In genomic region chr20:58864346-58864745, GRCh38 we compare ENCODE assay signal across 16 cellular contexts. TPM values are rescaled to one million over a fixed set of nuclear protein-coding genes. Genes with fewer than 3 reads are reported as not detected.
DNase-seq lines count a peak whose midpoint lies in the region; ATAC-seq, FAIRE-seq and TF ChIP-seq lines count a peak whose summit lies in the region.
"Had no signal": no experiment of that assay in that cellular context is flagged by ENCODE, and none has a peak within 500 bp of the region (broad histone marks: within the 10 kb centered on the region; RNA-seq: fewer than 3 reads in every experiment).

No MANE protein-coding gene starts in this region.

- H3K14ac ChIP-seq in H9 (ENCODE audit: insufficient read depth, low read length), result no peak overlapping the region

- no peak for FAIRE-seq in HepG2 (lab: Jason Lieb, UNC)

- no peak overlapping the region for H2BK120ac ChIP-seq in H9 (ENCODE audit: low read depth, low read length, poor library complexity, severe bottlenecking)

- H4K8ac ChIP-seq in H9 (replicated peaks; ENCODE audit: insufficient read length, low read depth, low read length), result no peak overlapping the region

- no peak overlapping the region for H3K18ac ChIP-seq in H9 (ENCODE audit: insufficient read length, low read depth, low read length)

- H3K27me3 ChIP-seq in H9 (ENCODE audit: insufficient read depth, low read length), result no peaks in the 10 kb centered on the region
- H3K27me3 ChIP-seq in HepG2 (ENCODE audit: control insufficient read depth in 1 of 2, insufficient read depth in 2 of 2, low read length in 2 of 2), result peaks cover 0 to 8% of the 10 kb centered on the region in 2 experiments; a peak in 3 of 5 replicates

- H2AK5ac ChIP-seq in H9 (ENCODE audit: insufficient read length, low read length), result no peak overlapping the region

- no peak overlapping the region for H3K4me3 Mint-ChIP-seq in H9

- H3K27ac Mint-ChIP-seq in H9, result no peak overlapping the region

- H3K27ac ChIP-seq in H9 (ENCODE audit: insufficient read length, low read depth, low read length) (no peak overlapping the region), RWPE1 (no peak overlapping the region), HepG2 (ENCODE audit: extremely low read length, insufficient read depth, low read length) (no peak overlapping the region)

- DNase-seq in NCI-H146 treated with DMSO at 0.1 percent for 48 hours (lab: John Stamatoyannopoulos, UW; ENCODE audit: unreplicated experiment) (peak; percentile 1), NCI-H146 (lab: John Stamatoyannopoulos, UW) (no peak), H9 (no peak), RWPE1 (ENCODE audit: low spot score) (no peak), HepG2 (ENCODE audit: low spot score) (no peak), GF-D8 (lab: John Stamatoyannopoulos, UW) (no peak)
- DNase-seq: activated gamma-delta T cell treated with Interleukin-2 at 50 U/mL for 16 hours; cerebellar nuclear complex; foreskin fibroblast; left colon; occipital lobe; stimulated activated CD4-positive, alpha-beta T cell treated with anti-CD3 and anti-CD28 coated beads, Interleukin-2, amount 100 ng/mL, for 24 hours; stimulated activated naive CD4-positive, alpha-beta T cell treated with Interleukin-2 at 50 U/mL for 16 hours had no signal

- no peaks in the 10 kb centered on the region for H3K4me1 ChIP-seq in H9 (ENCODE audit: insufficient read depth, low read length)
- peaks cover 7% of the 10 kb centered on the region; the same call in 1 of the 2 replicates for H3K4me1 ChIP-seq in HepG2 (ENCODE audit: insufficient read depth, low read length)

- CTCF ChIA-PET in RWPE1 (lab: Yijun Ruan, JAX) (interaction anchor here (0.5 to 2.6 kb wide), 13 partner anchors 22 to 1259 kb away, joined by 3 to 11 read pairs (median 4); no protein-coding TSS in a partner anchor), HepG2 (lab: Yijun Ruan, JAX; ENCODE audit: low intra/inter-chr PET ratio, low total read pairs) (interaction anchor here (1.3 kb wide), 1 partner anchor 358 kb away, joined by 4 read pairs; no protein-coding TSS in a partner anchor)

- no peaks in the 10 kb centered on the region for H3K79me1 ChIP-seq in H9 (ENCODE audit: insufficient read depth, low read depth, low read length, poor library complexity, severe bottlenecking)

- H3K4me1 Mint-ChIP-seq in H9, result peaks cover 7% of the 10 kb centered on the region in 2 experiments; a peak in 3 of 4 replicates

- WGBS in H9 (ENCODE audit: extremely low coverage, insufficient read length, low lambda C conversion rate), result no CpG with 5 or more reads among the region's 2 CpGs
- 0% methylated on average over 2 of the region's 2 CpGs for WGBS in HepG2 (ENCODE audit: low lambda C conversion rate)

- ATAC-seq in HepG2 (peak; percentile 62; the same call in 2 of the 3 replicates), HG02981 (IDR thresholded peaks at IDR 0.05; ENCODE audit: unreplicated experiment) (no peak), HG03095 (IDR thresholded peaks at IDR 0.05; ENCODE audit: unreplicated experiment) (no peak)
- ATAC-seq: activated CD4-positive, CD25-positive, alpha-beta regulatory T cell treated with anti-CD3 and anti-CD28 coated beads, Interleukin-2, amount 50 U/mL, for 24 hours; left colon had no signal

- no peak overlapping the region for H4K5ac ChIP-seq in H9 (ENCODE audit: insufficient read length, low read depth, low read length)

- TF ChIP-seq CTCF in H9 (conservative IDR thresholded peaks at IDR 0.05) (peak; percentile 37; the same call in 2 of the 3 replicates), RWPE1 (conservative IDR thresholded peaks at IDR 0.05; ENCODE audit: low read depth) (peak; percentile 53), HepG2 (CRISPR knock-in tag; IDR thresholded peaks at IDR 0.05) (peak; percentile 56)

- in situ Hi-C loops in HepG2 (cut with HindIII; ENCODE audit: extremely low pct_ligation_motif_present, low pct_unique_long_range_greater_than_20kb), result no loop called here

- BruUV-seq in HepG2 (replicated peaks; lab: Mats Ljungman, UMichigan), result no TSS peak

- H3K23me2 ChIP-seq in H9 (ENCODE audit: insufficient read length, low read depth, low read length, poor library complexity, severe bottlenecking), result no peaks in the 10 kb centered on the region

- H2BK20ac ChIP-seq in H9 (ENCODE audit: low read depth, low read length, poor library complexity, severe bottlenecking), result no peak overlapping the region

- TF ChIP-seq EP300 in HepG2 (IDR thresholded peaks at IDR 0.05; ENCODE audit: low read depth in 2 of 2, low read length in 2 of 2) (no peak), HepG2 (CRISPR knock-in tag; IDR thresholded peaks at IDR 0.05; ENCODE audit: borderline replicate concordance) (no peak)

- no peak overlapping the region for H3K23ac ChIP-seq in H9 (ENCODE audit: insufficient read length, low read depth, low read length)

- no peak overlapping the region for H2BK15ac ChIP-seq in H9 (ENCODE audit: low read depth, low read length)

- H4K20me1 ChIP-seq in H9 (ENCODE audit: control insufficient read depth, insufficient read depth, insufficient read length) (no peaks in the 10 kb centered on the region), HepG2 (ENCODE audit: insufficient read depth, low read length) (no peaks in the 10 kb centered on the region)

- intact Hi-C loops in HepG2 (cut with micrococcal nuclease; ENCODE audit: unreplicated experiment), result no loop called here

- POLR2A ChIA-PET in RWPE1 (lab: Yijun Ruan, JAX; ENCODE audit: low non-redundant PET), result no interaction called here
- POLR2A ChIA-PET in HepG2 (lab: Yijun Ruan, JAX), result no interaction called here

- no peak overlapping the region for H3K56ac ChIP-seq in H9 (ENCODE audit: insufficient read length, low read depth, low read length)

- H4K91ac ChIP-seq in H9 (ENCODE audit: insufficient read length, low read depth, low read length), result no peak overlapping the region

- no peak for TF ChIP-seq POLR2A in HepG2 (IDR thresholded peaks at IDR 0.05; ENCODE audit: insufficient read depth in 1 of 2, low read depth in 2 of 2, low read length in 2 of 2)

- H3T11ph ChIP-seq in H9 (ENCODE audit: low read length), result no peak overlapping the region

- H2BK5ac ChIP-seq in H9 (ENCODE audit: insufficient read length, low read length), result no peak overlapping the region

- no peak overlapping the region for H3K4ac ChIP-seq in H9 (ENCODE audit: low read depth, low read length)

- TF ChIP-seq RAD21 in HepG2 (CRISPR knock-in tag; IDR thresholded peaks at IDR 0.05), result no peak

- no peaks in the 10 kb centered on the region for H3K36me3 Mint-ChIP-seq in H9 (ENCODE audit: insufficient read depth in 1 of 3, low read depth in 3 of 3)

- no peak overlapping the region for H3K4me3 ChIP-seq in HepG2 (replicated peaks in 1 of 3; ENCODE audit: insufficient read depth in 1 of 3, low read depth in 2 of 3, low read length in 3 of 3)

- no peaks in the 10 kb centered on the region for H3K79me2 ChIP-seq in H9 (ENCODE audit: insufficient read depth, low read length)
- H3K79me2 ChIP-seq in HepG2 (ENCODE audit: insufficient read depth, low read length), result no peaks in the 10 kb centered on the region

- no peak overlapping the region for H2BK12ac ChIP-seq in H9 (ENCODE audit: insufficient read length, low read depth, low read length)

- no peaks in the 10 kb centered on the region for H3K36me3 ChIP-seq in HepG2 (replicated peaks in 1 of 2; ENCODE audit: control insufficient read depth in 1 of 2, insufficient read depth in 2 of 2, low read length in 2 of 2)

- H3K9me3 Mint-ChIP-seq in H9, result no peaks in the 10 kb centered on the region

- H3K4me2 ChIP-seq in H9 (ENCODE audit: insufficient read depth, insufficient read length, low read length) (no peak overlapping the region), HepG2 (ENCODE audit: low read depth, low read length) (no peak overlapping the region)

- H3K9me3 ChIP-seq in H9 (ENCODE audit: control insufficient read depth, low read depth, low read length), result no peaks in the 10 kb centered on the region
- no peaks in the 10 kb centered on the region for H3K9me3 ChIP-seq in HepG2 (ENCODE audit: low read length)

- peaks cover 16% of the 10 kb centered on the region for H3K27me3 Mint-ChIP-seq in H9 (ENCODE audit: low read depth)

- H2AFZ ChIP-seq in H9 (ENCODE audit: low read length), result no peak overlapping the region
- H2AFZ ChIP-seq in HepG2 (ENCODE audit: low read length), result no peak overlapping the region

- H3K9ac ChIP-seq in H9 (ENCODE audit: extremely low read depth, insufficient read length, low read length) (no peak overlapping the region), HepG2 (ENCODE audit: insufficient read depth, low read depth, low read length) (no peak overlapping the region)

RNA-seq across cellular contexts. Expression of gene GNAS, which starts 11.8 kb away (rescaled TPM):
- total RNA-seq in H9 (2021) (918 and 920 TPM in 2 replicates), HepG2 (2016; rRNA removed; fragmentation: Illumina TruSeq; extraction: Trizol) (382 and 407 TPM in 2 replicates)
- total RNA-seq in HepG2 (2016; cell fraction: cytosol; rRNA removed; fragmentation: Illumina TruSeq; extraction: Trizol; ENCODE audit: low read depth), result 604 and 617 TPM in 2 replicates
- 369 and 397 TPM in 2 replicates for total RNA-seq in HepG2 (2016; cell fraction: insoluble cytoplasmic fraction; rRNA removed; fragmentation: Illumina TruSeq; extraction: Trizol)
- 887 and 1,010 TPM in 2 replicates for total RNA-seq in HepG2 (2016; cell fraction: membrane; rRNA removed; fragmentation: Illumina TruSeq; extraction: Trizol)
- 281 and 324 TPM in 2 replicates for total RNA-seq in HepG2 (2016; cell fraction: nucleus; rRNA removed; fragmentation: Illumina TruSeq; extraction: Trizol)
- 1,008 and 1,029 TPM in 2 replicates for polyA plus RNA-seq in HepG2 (2011; rRNA removed)
- 1,419 and 1,481 TPM in 2 replicates for polyA plus RNA-seq in HepG2 (2011; cell fraction: cytosol; rRNA removed)
- 1,285 and 1,363 TPM in 2 replicates for polyA plus RNA-seq in HepG2 (2011; cell fraction: nucleus; rRNA removed)
- polyA plus RNA-seq in HepG2 (2012), result 1,216 and 1,583 TPM in 2 replicates
- polyA plus RNA-seq in HepG2 (2016; cell fraction: cytosol; fragmentation: Illumina TruSeq; extraction: Trizol; ENCODE audit: low read depth), result 2,019 and 2,103 TPM in 2 replicates
- polyA plus RNA-seq in HepG2 (2016; cell fraction: insoluble cytoplasmic fraction; fragmentation: Illumina TruSeq; extraction: Trizol; ENCODE audit: low read depth), result 991 and 1,223 TPM in 2 replicates
- 2,245 and 2,285 TPM in 2 replicates for polyA plus RNA-seq in HepG2 (2016; cell fraction: membrane; fragmentation: Illumina TruSeq; extraction: Trizol; ENCODE audit: low read depth)
- 1,096 and 1,140 TPM in 2 replicates for polyA plus RNA-seq in HepG2 (2016; cell fraction: nucleus; fragmentation: Illumina TruSeq; extraction: Trizol; ENCODE audit: insufficient read depth, low read depth)
- 1,501 and 1,552 TPM in 2 replicates for polyA minus RNA-seq in HepG2 (2011; rRNA and poly(A)+ RNA removed; ENCODE audit: low replicate concordance)
- polyA minus RNA-seq in HepG2 (2011; cell fraction: cytosol; rRNA and poly(A)+ RNA removed), result 671 and 731 TPM in 2 replicates
- 391 and 498 TPM in 2 replicates for polyA minus RNA-seq in HepG2 (2011; cell fraction: nucleus; rRNA and poly(A)+ RNA removed)

RNA-seq across cellular contexts. Expression of gene GNAS-AS1, which starts 13.6 kb away (rescaled TPM):
- 8.6 and 11.3 TPM in 2 replicates for total RNA-seq in H9 (2021)
- total RNA-seq in HepG2 (2016; rRNA removed; fragmentation: Illumina TruSeq; extraction: Trizol), result not detected in 2 replicates
- total RNA-seq in HepG2 (2016; cell fraction: cytosol; rRNA removed; fragmentation: Illumina TruSeq; extraction: Trizol; ENCODE audit: low read depth), result not detected in 2 replicates
- total RNA-seq in HepG2 (2016; cell fraction: insoluble cytoplasmic fraction; rRNA removed; fragmentation: Illumina TruSeq; extraction: Trizol), result not detected in 2 replicates
- not detected in 2 replicates for total RNA-seq in HepG2 (2016; cell fraction: membrane; rRNA removed; fragmentation: Illumina TruSeq; extraction: Trizol)
- not detected in 2 replicates for total RNA-seq in HepG2 (2016; cell fraction: nucleus; rRNA removed; fragmentation: Illumina TruSeq; extraction: Trizol)
- not detected in 2 replicates for polyA plus RNA-seq in HepG2 (2011; rRNA removed)
- not detected in 2 replicates for polyA plus RNA-seq in HepG2 (2011; cell fraction: cytosol; rRNA removed)
- 0.06 and 0.23 TPM in 2 replicates for polyA plus RNA-seq in HepG2 (2011; cell fraction: nucleus; rRNA removed)
- not detected in 2 replicates for polyA plus RNA-seq in HepG2 (2012)
- not detected in 2 replicates for polyA plus RNA-seq in HepG2 (2016; cell fraction: cytosol; fragmentation: Illumina TruSeq; extraction: Trizol; ENCODE audit: low read depth)
- not detected in 2 replicates for polyA plus RNA-seq in HepG2 (2016; cell fraction: insoluble cytoplasmic fraction; fragmentation: Illumina TruSeq; extraction: Trizol; ENCODE audit: low read depth)
- polyA plus RNA-seq in HepG2 (2016; cell fraction: membrane; fragmentation: Illumina TruSeq; extraction: Trizol; ENCODE audit: low read depth), result not detected in 2 replicates
- not detected in 2 replicates for polyA plus RNA-seq in HepG2 (2016; cell fraction: nucleus; fragmentation: Illumina TruSeq; extraction: Trizol; ENCODE audit: insufficient read depth, low read depth)
- polyA minus RNA-seq in HepG2 (2011; rRNA and poly(A)+ RNA removed; ENCODE audit: low replicate concordance), result 0.49 TPM in 1 of 2 replicates, not detected in the other
- not detected in 2 replicates for polyA minus RNA-seq in HepG2 (2011; cell fraction: cytosol; rRNA and poly(A)+ RNA removed)
- polyA minus RNA-seq in HepG2 (2011; cell fraction: nucleus; rRNA and poly(A)+ RNA removed), result 0.26 and 0.37 TPM in 2 replicates
